ENCODE assay signal across 12 cellular contexts in the genomic region with DNA sequence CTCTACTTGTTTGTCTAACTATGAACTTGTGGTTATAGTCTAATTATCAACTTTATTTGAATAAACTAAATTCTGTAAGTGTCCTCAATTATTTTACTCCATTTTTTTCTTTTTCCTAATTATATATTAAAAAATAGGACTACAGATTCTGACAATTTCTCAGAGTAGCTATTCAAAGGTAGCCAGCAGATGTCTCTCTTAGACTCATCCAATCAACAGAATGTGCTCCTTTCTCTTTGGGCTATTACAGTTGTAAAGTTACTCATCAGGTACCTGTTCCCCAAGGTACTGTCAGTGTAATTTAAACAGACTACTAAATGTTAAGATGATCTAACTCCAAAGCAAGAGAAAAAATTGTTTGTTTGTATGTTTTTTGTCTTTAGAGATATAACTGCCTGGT.
A peak's percentile ranks its signal among the peaks of the same experiment; 100 is the strongest.
DNase-seq lines count a peak whose midpoint lies in the region; ATAC-seq, FAIRE-seq and TF ChIP-seq lines count a peak whose summit lies in the region.
"Had no signal": no experiment of that assay in that cellular context is flagged by ENCODE, and none has a peak within 500 bp of the region (broad histone marks: within the 10 kb centered on the region; RNA-seq: fewer than 3 reads in every experiment).

No MANE protein-coding gene starts in this region.

- peak; percentile 37 for DNase-seq in GM03348 (ENCODE audit: low spot score)
- peak; percentile 64 for DNase-seq in fibroblast of the aortic adventitia (ENCODE audit: low read depth)
- DNase-seq in stimulated activated CD4-positive, alpha-beta T cell treated with anti-CD3 and anti-CD28 coated beads, Interleukin-1b, Interleukin-23, amount 100 ng/mL, for 48 hours: no peak
- DNase-seq in activated naive CD4-positive, alpha-beta T cell treated with anti-CD3 and anti-CD28 coated beads, Interleukin-2, amount 10 ng/mL, durations not matched to agents 7 days and 5 days: no peak
- DNase-seq in suprapubic skin (ENCODE audit: low spot score in 2 of 2): no peak
- DNase-seq in cerebellar nuclear complex (lab: John Stamatoyannopoulos, UW): no peak
- DNase-seq: colonic mucosa, NCI-H2029 treated with DMSO at 0.1 percent for 48 hours, nucleus accumbens had no signal

- TF ChIP-seq EP300 in suprapubic skin (IDR thresholded peaks at IDR 0.05): no peak

- H3K27me3 Mint-ChIP-seq in activated naive CD4-positive, alpha-beta T cell treated with anti-CD3 and anti-CD28 coated beads, Interleukin-2, amount 10 ng/mL, durations not matched to agents 7 days and 5 days: no peaks in the 10 kb centered on the region

- TF ChIP-seq CTCF in fibroblast of the aortic adventitia (IDR thresholded peaks at IDR 0.05; ENCODE audit: insufficient read depth, low read length) (peak; percentile 50), suprapubic skin (IDR thresholded peaks at IDR 0.05) (no peak)

- H3K27me3 ChIP-seq in suprapubic skin: no peaks in the 10 kb centered on the region
- H3K27me3 ChIP-seq: colonic mucosa, tibial nerve had no signal

- H3K36me3 ChIP-seq in suprapubic skin: no peaks in the 10 kb centered on the region
- H3K36me3 ChIP-seq: colonic mucosa, tibial nerve had no signal

- no peak overlapping the region for H3K27ac Mint-ChIP-seq in activated naive CD4-positive, alpha-beta T cell treated with anti-CD3 and anti-CD28 coated beads, Interleukin-2, amount 10 ng/mL, durations not matched to agents 7 days and 5 days

- H3K4me3 Mint-ChIP-seq in activated naive CD4-positive, alpha-beta T cell treated with anti-CD3 and anti-CD28 coated beads, Interleukin-2, amount 10 ng/mL, durations not matched to agents 7 days and 5 days: no peak overlapping the region

- H3K4me1 Mint-ChIP-seq in activated naive CD4-positive, alpha-beta T cell treated with anti-CD3 and anti-CD28 coated beads, Interleukin-2, amount 10 ng/mL, durations not matched to agents 7 days and 5 days: no peaks in the 10 kb centered on the region

- no peak overlapping the region for H3K27ac ChIP-seq in suprapubic skin
- H3K27ac ChIP-seq: colonic mucosa, tibial nerve had no signal

- H3K9me3 ChIP-seq in suprapubic skin: no peaks in the 10 kb centered on the region
- H3K9me3 ChIP-seq: colonic mucosa, tibial nerve had no signal

- peak; percentile 77 for ATAC-seq in SK-N-SH treated with all-trans-retinoic acid at 6 μM for 48 hours

- H3K9me3 Mint-ChIP-seq in activated naive CD4-positive, alpha-beta T cell treated with anti-CD3 and anti-CD28 coated beads, Interleukin-2, amount 10 ng/mL, durations not matched to agents 7 days and 5 days: peaks cover 2% of the 10 kb centered on the region

- no peak for TF ChIP-seq POLR2A in suprapubic skin (IDR thresholded peaks at IDR 0.05)

- FAIRE-seq in A204.1 (lab: Jason Lieb, UNC): peak; percentile 74

- H3K4me1 ChIP-seq in suprapubic skin: no peaks in the 10 kb centered on the region
- H3K4me1 ChIP-seq: colonic mucosa, tibial nerve had no signal

- CTCF ChIA-PET in activated naive CD4-positive, alpha-beta T cell treated with anti-CD3 and anti-CD28 coated beads, Interleukin-2, amount 10 ng/mL, durations not matched to agents 7 days and 5 days (lab: Charles Lee): no interaction called here

- no peaks in the 10 kb centered on the region for H3K36me3 Mint-ChIP-seq in activated naive CD4-positive, alpha-beta T cell treated with anti-CD3 and anti-CD28 coated beads, Interleukin-2, amount 10 ng/mL, durations not matched to agents 7 days and 5 days

- no peak overlapping the region for H3K4me3 ChIP-seq in fibroblast of the aortic adventitia (ENCODE audit: low read depth, low read length)
- H3K4me3 ChIP-seq in suprapubic skin: no peak overlapping the region
- H3K4me3 ChIP-seq: colonic mucosa, tibial nerve had no signal

TF ChIP-seq in SK-N-SH treated with all-trans-retinoic acid at 6 μM for 48 hours, 23 proteins besides CTCF, POLR2A, EP300 and RAD21:
- TF ChIP-seq, protein P1, sequence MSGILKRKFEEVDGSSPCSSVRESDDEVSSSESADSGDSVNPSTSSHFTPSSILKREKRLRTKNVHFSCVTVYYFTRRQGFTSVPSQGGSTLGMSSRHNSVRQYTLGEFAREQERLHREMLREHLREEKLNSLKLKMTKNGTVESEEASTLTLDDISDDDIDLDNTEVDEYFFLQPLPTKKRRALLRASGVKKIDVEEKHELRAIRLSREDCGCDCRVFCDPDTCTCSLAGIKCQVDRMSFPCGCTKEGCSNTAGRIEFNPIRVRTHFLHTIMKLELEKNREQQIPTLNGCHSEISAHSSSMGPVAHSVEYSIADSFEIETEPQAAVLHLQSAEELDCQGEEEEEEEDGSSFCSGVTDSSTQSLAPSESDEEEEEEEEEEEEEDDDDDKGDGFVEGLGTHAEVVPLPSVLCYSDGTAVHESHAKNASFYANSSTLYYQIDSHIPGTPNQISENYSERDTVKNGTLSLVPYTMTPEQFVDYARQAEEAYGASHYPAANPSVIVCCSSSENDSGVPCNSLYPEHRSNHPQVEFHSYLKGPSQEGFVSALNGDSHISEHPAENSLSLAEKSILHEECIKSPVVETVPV (CRISPR knock-in tag; IDR thresholded peaks at IDR 0.05): no peak
- TF ChIP-seq TOX (CRISPR knock-in tag; IDR thresholded peaks at IDR 0.05; ENCODE audit: borderline replicate concordance) (no peak), PPARA (CRISPR knock-in tag; IDR thresholded peaks at IDR 0.05; ENCODE audit: borderline replicate concordance) (no peak), GLIS3 (CRISPR knock-in tag; IDR thresholded peaks at IDR 0.05) (no peak)
- TF ChIP-seq, protein P2, sequence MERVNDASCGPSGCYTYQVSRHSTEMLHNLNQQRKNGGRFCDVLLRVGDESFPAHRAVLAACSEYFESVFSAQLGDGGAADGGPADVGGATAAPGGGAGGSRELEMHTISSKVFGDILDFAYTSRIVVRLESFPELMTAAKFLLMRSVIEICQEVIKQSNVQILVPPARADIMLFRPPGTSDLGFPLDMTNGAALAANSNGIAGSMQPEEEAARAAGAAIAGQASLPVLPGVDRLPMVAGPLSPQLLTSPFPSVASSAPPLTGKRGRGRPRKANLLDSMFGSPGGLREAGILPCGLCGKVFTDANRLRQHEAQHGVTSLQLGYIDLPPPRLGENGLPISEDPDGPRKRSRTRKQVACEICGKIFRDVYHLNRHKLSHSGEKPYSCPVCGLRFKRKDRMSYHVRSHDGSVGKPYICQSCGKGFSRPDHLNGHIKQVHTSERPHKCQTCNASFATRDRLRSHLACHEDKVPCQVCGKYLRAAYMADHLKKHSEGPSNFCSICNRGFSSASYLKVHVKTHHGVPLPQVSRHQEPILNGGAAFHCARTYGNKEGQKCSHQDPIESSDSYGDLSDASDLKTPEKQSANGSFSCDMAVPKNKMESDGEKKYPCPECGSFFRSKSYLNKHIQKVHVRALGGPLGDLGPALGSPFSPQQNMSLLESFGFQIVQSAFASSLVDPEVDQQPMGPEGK (CRISPR knock-in tag; IDR thresholded peaks at IDR 0.05; ENCODE audit: borderline replicate concordance): no peak
- TF ChIP-seq, protein P3, sequence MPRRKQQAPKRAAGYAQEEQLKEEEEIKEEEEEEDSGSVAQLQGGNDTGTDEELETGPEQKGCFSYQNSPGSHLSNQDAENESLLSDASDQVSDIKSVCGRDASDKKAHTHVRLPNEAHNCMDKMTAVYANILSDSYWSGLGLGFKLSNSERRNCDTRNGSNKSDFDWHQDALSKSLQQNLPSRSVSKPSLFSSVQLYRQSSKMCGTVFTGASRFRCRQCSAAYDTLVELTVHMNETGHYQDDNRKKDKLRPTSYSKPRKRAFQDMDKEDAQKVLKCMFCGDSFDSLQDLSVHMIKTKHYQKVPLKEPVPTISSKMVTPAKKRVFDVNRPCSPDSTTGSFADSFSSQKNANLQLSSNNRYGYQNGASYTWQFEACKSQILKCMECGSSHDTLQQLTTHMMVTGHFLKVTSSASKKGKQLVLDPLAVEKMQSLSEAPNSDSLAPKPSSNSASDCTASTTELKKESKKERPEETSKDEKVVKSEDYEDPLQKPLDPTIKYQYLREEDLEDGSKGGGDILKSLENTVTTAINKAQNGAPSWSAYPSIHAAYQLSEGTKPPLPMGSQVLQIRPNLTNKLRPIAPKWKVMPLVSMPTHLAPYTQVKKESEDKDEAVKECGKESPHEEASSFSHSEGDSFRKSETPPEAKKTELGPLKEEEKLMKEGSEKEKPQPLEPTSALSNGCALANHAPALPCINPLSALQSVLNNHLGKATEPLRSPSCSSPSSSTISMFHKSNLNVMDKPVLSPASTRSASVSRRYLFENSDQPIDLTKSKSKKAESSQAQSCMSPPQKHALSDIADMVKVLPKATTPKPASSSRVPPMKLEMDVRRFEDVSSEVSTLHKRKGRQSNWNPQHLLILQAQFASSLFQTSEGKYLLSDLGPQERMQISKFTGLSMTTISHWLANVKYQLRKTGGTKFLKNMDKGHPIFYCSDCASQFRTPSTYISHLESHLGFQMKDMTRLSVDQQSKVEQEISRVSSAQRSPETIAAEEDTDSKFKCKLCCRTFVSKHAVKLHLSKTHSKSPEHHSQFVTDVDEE (CRISPR knock-in tag; IDR thresholded peaks at IDR 0.05): no peak
TF ChIP-seq in SK-N-SH treated with all-trans-retinoic acid at 6 μM for 48 hours: peak in this region for 0.

Comparison
In these comparisons a context has a peak if more than half of its experiments do, and no peak if none do; other contexts are left out.
1. DNase-seq: peak in GM03348 (single experiment) and fibroblast of the aortic adventitia (single experiment); none in stimulated activated CD4-positive, alpha-beta T cell treated with anti-CD3 and anti-CD28 coated beads, Interleukin-1b, Interleukin-23, amount 100 ng/mL, for 48 hours (single experiment), activated naive CD4-positive, alpha-beta T cell treated with anti-CD3 and anti-CD28 coated beads, Interleukin-2, amount 10 ng/mL, durations not matched to agents 7 days and 5 days (single experiment), suprapubic skin (0 of 2) and cerebellar nuclear complex (0 of 2).